Comparison of ENCODE assay signal across 11 cellular contexts in genomic region chr13:66210677-66211076, GRCh38.
DNase-seq lines count a peak whose midpoint lies in the region; ATAC-seq, FAIRE-seq and TF ChIP-seq lines count a peak whose summit lies in the region.
"Had no signal": no experiment of that assay in that cellular context is flagged by ENCODE, and none has a peak within 500 bp of the region (broad histone marks: within the 10 kb centered on the region; RNA-seq: fewer than 3 reads in every experiment).

No MANE protein-coding gene starts in this region.

- no peak for TF ChIP-seq CTCF in RWPE2 (IDR thresholded peaks at IDR 0.05; ENCODE audit: poor library complexity, severe bottlenecking)
- no peak for TF ChIP-seq CTCF in mucosa of descending colon (IDR thresholded peaks at IDR 0.05)

- no peak overlapping the region for H3K27ac ChIP-seq in RWPE2 (ENCODE audit: poor library complexity, severe bottlenecking)
- H3K27ac ChIP-seq: SJCRH30 had no signal

- H3K4me1 ChIP-seq in RWPE2 (ENCODE audit: insufficient read depth, poor library complexity, severe bottlenecking) (no peaks in the 10 kb centered on the region), HAP-1 (no peaks in the 10 kb centered on the region), mucosa of descending colon (ENCODE audit: low read depth) (no peaks in the 10 kb centered on the region)
- H3K4me1 ChIP-seq: SJCRH30 had no signal

- in situ Hi-C loops in HAP-1 (cut with MboI; ENCODE audit: low sequenced_read_pairs) = no loop called here

- no peak for TF ChIP-seq POLR2A in H54 (IDR thresholded peaks at IDR 0.05; ENCODE audit: low read depth, low read length)

- H3K36me3 ChIP-seq in RWPE2 (ENCODE audit: low read depth) (no peaks in the 10 kb centered on the region), HAP-1 (replicated peaks) (no peaks in the 10 kb centered on the region), mucosa of descending colon (ENCODE audit: low read depth) (no peaks in the 10 kb centered on the region)
- H3K36me3 ChIP-seq: SJCRH30 had no signal

- peak; percentile 11 for DNase-seq in H54 (ENCODE audit: insufficient read length, low spot score)
- DNase-seq in RWPE2 (ENCODE audit: low spot score) = no peak
- DNase-seq in fibroblast of the conjunctiva (ENCODE audit: low read depth) = peak; percentile 81
- peak; percentile 26 for DNase-seq in smooth muscle cell of the brain vasculature (ENCODE audit: low read depth, low spot score)
- no peak for DNase-seq in HAP-1 (ENCODE audit: low spot score in 2 of 2)
- DNase-seq in mucosa of descending colon = no peak
- DNase-seq: activated CD4-positive, alpha-beta T cell treated with anti-CD3 and anti-CD28 coated beads for 48 hours; effector CD4-positive, alpha-beta T cell; NCI-H2227 treated with DMSO at 0.1 percent for 48 hours; SJCRH30 had no signal

- H3K27me3 ChIP-seq in RWPE2 (ENCODE audit: insufficient read depth, poor library complexity, severe bottlenecking) (no peaks in the 10 kb centered on the region), HAP-1 (ENCODE audit: low read depth) (no peaks in the 10 kb centered on the region)
- H3K27me3 ChIP-seq: SJCRH30 had no signal

- no peaks in the 10 kb centered on the region for H3K9me3 ChIP-seq in RWPE2 (ENCODE audit: severe bottlenecking)
- no peaks in the 10 kb centered on the region for H3K9me3 ChIP-seq in HAP-1
- no peaks in the 10 kb centered on the region for H3K9me3 ChIP-seq in mucosa of descending colon
- H3K9me3 ChIP-seq: SJCRH30 had no signal

- intact Hi-C loops in mucosa of descending colon (cut with DNase I, micrococcal nuclease) = no loop called here

- FAIRE-seq in H54 (lab: Jason Lieb, UNC) = peak; percentile 81

- H3K4me3 ChIP-seq in RWPE2 (ENCODE audit: severe bottlenecking) (no peak overlapping the region), HAP-1 (no peak overlapping the region), mucosa of descending colon (no peak overlapping the region)
- H3K4me3 ChIP-seq: SJCRH30 had no signal

- ATAC-seq in RWPE2 (ENCODE audit: low read depth) (peak; percentile 79), GM19452 (IDR thresholded peaks at IDR 0.05; ENCODE audit: unreplicated experiment) (no peak), mucosa of descending colon (no peak)

Comparison
In these comparisons a context has a peak if more than half of its experiments do, and no peak if none do; other contexts are left out.
1. DNase-seq: peak in H54 (single experiment), fibroblast of the conjunctiva (single experiment) and smooth muscle cell of the brain vasculature (single experiment); none in RWPE2 (single experiment), HAP-1 (0 of 2) and mucosa of descending colon (0 of 3).